Comparison of ENCODE assay signal across 30 cellular contexts in genomic region chr7:147498081-147498480, GRCh38.
"Had no signal": no experiment of that assay in that cellular context is flagged by ENCODE, and none has a peak within 500 bp of the region (broad histone marks: within the 10 kb centered on the region; RNA-seq: fewer than 3 reads in every experiment).

No MANE protein-coding gene starts in this region.

- H3K27ac ChIP-seq: body of pancreas, KMS-11, SJCRH30, SK-N-MC, WERI-Rb-1 had no signal

- H3K4me1 ChIP-seq: body of pancreas, SJCRH30 had no signal

- DNase-seq: activated CD4-positive, alpha-beta T cell treated with anti-CD3 and anti-CD28 coated beads for 1 hour; activated CD4-positive, alpha-beta T cell treated with anti-CD3 and anti-CD28 coated beads for 48 hours; activated CD4-positive, alpha-beta T cell treated with anti-CD3 and anti-CD28 coated beads, Interleukin-2, amount 50 U/mL, for 4 hours; activated CD4-positive, CD25-positive, alpha-beta regulatory T cell; activated CD8-positive, alpha-beta T cell treated with anti-CD3 and anti-CD28 coated beads for 36 hours; activated effector memory CD4-positive, alpha-beta T cell treated with anti-CD3 and anti-CD28 coated beads, Interleukin-2, amount 50 U/mL, for 16 hours; activated naive CD4-positive, alpha-beta T cell; activated naive CD4-positive, alpha-beta T cell treated with anti-CD3 and anti-CD28 coated beads, Interleukin-2, amount 50 U/mL, for 16 hours; activated naive CD8-positive, alpha-beta T cell treated with anti-CD3 and anti-CD28 coated beads for 36 hours; activated T-cell treated with anti-CD3 and anti-CD28 coated beads, Interleukin-2, amount 50 U/mL, for 1 hour; activated T-cell treated with anti-CD3 and anti-CD28 coated beads, Interleukin-2, amount 50 U/mL, for 72 hours; body of pancreas; central memory CD4-positive, alpha-beta T cell; NCI-H1105; NCI-H1417 treated with DMSO at 0.1 percent for 48 hours; NCI-H187 treated with DMSO at 0.1 percent for 48 hours; NCI-H2081 treated with DMSO at 0.1 percent for 48 hours; NCI-H226; NCI-H524; NCI-H69; SHP77; SJCRH30; T-cell; T-helper 2 cell; T-helper 9 cell; WERI-Rb-1 had no signal

- H3K9me3 ChIP-seq: body of pancreas, SJCRH30 had no signal

- ATAC-seq: activated CD8-positive, alpha-beta T cell treated with anti-CD3 and anti-CD28 coated beads for 36 hours; activated T-cell treated with anti-CD3 and anti-CD28 coated beads, Interleukin-2, amount 50 U/mL, for 72 hours; activated T-helper 17 cell treated with anti-CD3 and anti-CD28 coated beads, Interleukin-2, amount 50 U/mL, for 72 hours; body of pancreas; Panc1; T-cell had no signal

- H3K4me2 ChIP-seq: KMS-11 had no signal

- H3K27me3 ChIP-seq: body of pancreas had no signal

- H3K36me3 ChIP-seq: SJCRH30, WERI-Rb-1 had no signal

- H3K9ac ChIP-seq: KMS-11 had no signal

- H3K4me3 ChIP-seq: body of pancreas, SJCRH30, SK-N-MC had no signal
